2 cellular contexts compared by ENCODE assay signal in genomic region chr10:89238956-89239713, GRCh38.
TF ChIP-seq lines count a peak whose summit lies in the region.

No MANE protein-coding gene starts in this region.

TF ChIP-seq in A549, 52 proteins besides CTCF, POLR2A, EP300 and RAD21:
- TF ChIP-seq USF2 (IDR thresholded peaks at IDR 0.05) (no peak), RCOR1 (IDR thresholded peaks at IDR 0.05; ENCODE audit: low read depth, low read length) (no peak), TFCP2L1 (CRISPR knock-in tag; IDR thresholded peaks at IDR 0.05) (no peak), NFE2L2 (conservative IDR thresholded peaks at IDR 0.05; ENCODE audit: low read length) (no peak), EHF (CRISPR knock-in tag; IDR thresholded peaks at IDR 0.05) (no peak), MAX (IDR thresholded peaks at IDR 0.05) (no peak), JUNB (IDR thresholded peaks at IDR 0.05) (no peak), RNF2 (IDR thresholded peaks at IDR 0.05; ENCODE audit: borderline replicate concordance, low read depth) (no peak), MAFK (IDR thresholded peaks at IDR 0.05; ENCODE audit: partially characterized antibody) (no peak)

TF ChIP-seq in GM12891, 5 proteins besides CTCF, POLR2A, EP300 and RAD21:
- TF ChIP-seq PAX5 (IDR thresholded peaks at IDR 0.05; ENCODE audit: insufficient read depth, low read length, severe bottlenecking) (no peak), POU2F2 (IDR thresholded peaks at IDR 0.05; ENCODE audit: low read depth, low read length) (no peak), TAF1 (IDR thresholded peaks at IDR 0.05; ENCODE audit: low read depth, low read length) (no peak), SPI1 (IDR thresholded peaks at IDR 0.05; ENCODE audit: low read depth, low read length) (no peak), POLR2AphosphoS5 (IDR thresholded peaks at IDR 0.05; ENCODE audit: low read depth, low read length) (no peak)
